25 cellular contexts compared by ENCODE assay signal in genomic region chr18:52764271-52764670, GRCh38.
DNase-seq lines count a peak whose midpoint lies in the region; ATAC-seq and TF ChIP-seq lines count a peak whose summit lies in the region.
"Had no signal": no experiment of that assay in that cellular context is flagged by ENCODE, and none has a peak within 500 bp of the region (broad histone marks: within the 10 kb centered on the region; RNA-seq: fewer than 3 reads in every experiment).

No MANE protein-coding gene starts in this region.

- no peak overlapping the region for H3K27ac ChIP-seq in effector memory CD4-positive, alpha-beta T cell (ENCODE audit: insufficient read depth, low read length, poor library complexity, severe bottlenecking)
- H3K27ac ChIP-seq: left ventricle myocardium inferior, spleen, thoracic aorta had no signal

- in situ Hi-C loops in Caki2 (cut with HindIII; ENCODE audit: low pct_unique_long_range_greater_than_20kb, low sequenced_read_pairs): no loop called here
- in situ Hi-C loops in SK-MEL-5 (cut with HindIII; ENCODE audit: low pct_unique_long_range_greater_than_20kb, low sequenced_read_pairs): no loop called here

- no peak overlapping the region for H3K4me3 Mint-ChIP-seq in HFFc6
- H3K4me3 Mint-ChIP-seq: activated naive CD8-positive, alpha-beta T cell treated with anti-CD3 and anti-CD28 coated beads, Interleukin-2, amount 10 ng/mL, durations not matched to agents 7 days and 5 days; dendritic cell treated with granulocyte-macrophage colony-stimulating factor and Interleukin-4, amounts not matched to agents 40 ng/mL and 50 ng/mL, for 4 days; mesothelial cell of epicardium; naive thymus-derived CD4-positive, alpha-beta T cell; T-cell had no signal

- ATAC-seq in HG02973 (IDR thresholded peaks at IDR 0.05; ENCODE audit: unreplicated experiment) (no peak), HG03571 (IDR thresholded peaks at IDR 0.05; ENCODE audit: unreplicated experiment) (no peak)
- ATAC-seq: naive thymus-derived CD4-positive, alpha-beta T cell; Panc1; T-cell had no signal

- H3K27ac Mint-ChIP-seq in HFFc6: no peak overlapping the region
- H3K27ac Mint-ChIP-seq: activated naive CD8-positive, alpha-beta T cell treated with anti-CD3 and anti-CD28 coated beads, Interleukin-2, amount 10 ng/mL, durations not matched to agents 7 days and 5 days; dendritic cell treated with granulocyte-macrophage colony-stimulating factor and Interleukin-4, amounts not matched to agents 40 ng/mL and 50 ng/mL, for 4 days; mesothelial cell of epicardium; naive thymus-derived CD4-positive, alpha-beta T cell; T-cell had no signal

- no peaks in the 10 kb centered on the region for H3K36me3 Mint-ChIP-seq in HFFc6 (ENCODE audit: low read depth)
- H3K36me3 Mint-ChIP-seq: activated naive CD8-positive, alpha-beta T cell treated with anti-CD3 and anti-CD28 coated beads, Interleukin-2, amount 10 ng/mL, durations not matched to agents 7 days and 5 days; mesothelial cell of epicardium; naive thymus-derived CD4-positive, alpha-beta T cell; T-cell had no signal

- H3K9me3 Mint-ChIP-seq in HFFc6: peaks cover 32% of the 10 kb centered on the region

- H3K27me3 Mint-ChIP-seq in HFFc6 (ENCODE audit: insufficient read depth): no peaks in the 10 kb centered on the region
- H3K27me3 Mint-ChIP-seq: activated naive CD8-positive, alpha-beta T cell treated with anti-CD3 and anti-CD28 coated beads, Interleukin-2, amount 10 ng/mL, durations not matched to agents 7 days and 5 days; dendritic cell treated with granulocyte-macrophage colony-stimulating factor and Interleukin-4, amounts not matched to agents 40 ng/mL and 50 ng/mL, for 4 days; naive thymus-derived CD4-positive, alpha-beta T cell; T-cell had no signal

- no peaks in the 10 kb centered on the region for H3K4me1 ChIP-seq in effector memory CD4-positive, alpha-beta T cell (ENCODE audit: control insufficient read depth, insufficient read depth, low read length, poor library complexity, severe bottlenecking)
- H3K4me1 ChIP-seq: left ventricle myocardium inferior, spleen had no signal

- no peak for TF ChIP-seq CTCF in HFFc6 (IDR thresholded peaks at IDR 0.05)

- no peaks in the 10 kb centered on the region for H3K4me1 Mint-ChIP-seq in HFFc6 (ENCODE audit: low read depth)
- H3K4me1 Mint-ChIP-seq: activated naive CD8-positive, alpha-beta T cell treated with anti-CD3 and anti-CD28 coated beads, Interleukin-2, amount 10 ng/mL, durations not matched to agents 7 days and 5 days; naive thymus-derived CD4-positive, alpha-beta T cell; T-cell had no signal

- DNase-seq in Caki2 (ENCODE audit: low read depth): peak; percentile 4
- peak; percentile 32 for DNase-seq in NCI-H1105 treated with DMSO at 0.1 percent for 48 hours (lab: John Stamatoyannopoulos, UW)
- DNase-seq in NCI-H446 treated with DMSO at 0.1 percent for 48 hours (lab: John Stamatoyannopoulos, UW): peak; percentile 10
- DNase-seq in SK-MEL-5 (ENCODE audit: low read depth, low spot score): peak; percentile 7
- DNase-seq in HFFc6: no peak
- DNase-seq in effector memory CD4-positive, alpha-beta T cell: no peak
- DNase-seq: activated CD4-positive, alpha-beta T cell treated with anti-CD3 and anti-CD28 coated beads, Interleukin-2, amount 50 U/mL, for 48 hours; activated naive CD8-positive, alpha-beta T cell treated with anti-CD3 and anti-CD28 coated beads, Interleukin-2, amount 10 ng/mL, durations not matched to agents 7 days and 5 days; caudate nucleus; left ventricle myocardium inferior; MV-4-11; naive thymus-derived CD4-positive, alpha-beta T cell; NCI-H2081; NK-92 treated with Interleukin-12 subunit alpha and Interleukin-12 subunit beta, amount 100 ng/mL, for 24 hours; SHP77 treated with DMSO at 0.1 percent for 48 hours; spleen; stimulated activated CD4-positive, alpha-beta T cell treated with anti-CD3 and anti-CD28 coated beads, Interleukin-4, amount 100 ng/mL, for 4 hours; stimulated activated naive CD4-positive, alpha-beta T cell treated with Interleukin-2 at 50 U/mL for 16 hours; T-cell had no signal

- no peak overlapping the region for H3K4me3 ChIP-seq in effector memory CD4-positive, alpha-beta T cell (ENCODE audit: insufficient read depth, low read depth, low read length, poor library complexity, severe bottlenecking)
- H3K4me3 ChIP-seq: left ventricle myocardium inferior, spleen, thoracic aorta had no signal

- no peaks in the 10 kb centered on the region for H3K27me3 ChIP-seq in effector memory CD4-positive, alpha-beta T cell (replicated peaks; ENCODE audit: control insufficient read depth, insufficient read depth, low read length, poor library complexity, severe bottlenecking)
- H3K27me3 ChIP-seq: spleen had no signal

- no peaks in the 10 kb centered on the region for H3K9me3 ChIP-seq in effector memory CD4-positive, alpha-beta T cell (ENCODE audit: control insufficient read depth, low read length)
- H3K9me3 ChIP-seq: thoracic aorta had no signal

- H3K36me3 ChIP-seq in effector memory CD4-positive, alpha-beta T cell (ENCODE audit: control insufficient read depth, insufficient read depth, low read length): no peaks in the 10 kb centered on the region
- H3K36me3 ChIP-seq: left ventricle myocardium inferior, spleen, thoracic aorta had no signal

Comparison
In these comparisons a context has a peak if more than half of its experiments do, and no peak if none do; other contexts are left out.
1. DNase-seq: peak in Caki2 (single experiment), NCI-H1105 treated with DMSO at 0.1 percent for 48 hours (single experiment), NCI-H446 treated with DMSO at 0.1 percent for 48 hours (single experiment) and SK-MEL-5 (single experiment); none in HFFc6 (single experiment) and effector memory CD4-positive, alpha-beta T cell (0 of 3).